ENCODE assay signal across 1 cellular context in the genomic region with DNA sequence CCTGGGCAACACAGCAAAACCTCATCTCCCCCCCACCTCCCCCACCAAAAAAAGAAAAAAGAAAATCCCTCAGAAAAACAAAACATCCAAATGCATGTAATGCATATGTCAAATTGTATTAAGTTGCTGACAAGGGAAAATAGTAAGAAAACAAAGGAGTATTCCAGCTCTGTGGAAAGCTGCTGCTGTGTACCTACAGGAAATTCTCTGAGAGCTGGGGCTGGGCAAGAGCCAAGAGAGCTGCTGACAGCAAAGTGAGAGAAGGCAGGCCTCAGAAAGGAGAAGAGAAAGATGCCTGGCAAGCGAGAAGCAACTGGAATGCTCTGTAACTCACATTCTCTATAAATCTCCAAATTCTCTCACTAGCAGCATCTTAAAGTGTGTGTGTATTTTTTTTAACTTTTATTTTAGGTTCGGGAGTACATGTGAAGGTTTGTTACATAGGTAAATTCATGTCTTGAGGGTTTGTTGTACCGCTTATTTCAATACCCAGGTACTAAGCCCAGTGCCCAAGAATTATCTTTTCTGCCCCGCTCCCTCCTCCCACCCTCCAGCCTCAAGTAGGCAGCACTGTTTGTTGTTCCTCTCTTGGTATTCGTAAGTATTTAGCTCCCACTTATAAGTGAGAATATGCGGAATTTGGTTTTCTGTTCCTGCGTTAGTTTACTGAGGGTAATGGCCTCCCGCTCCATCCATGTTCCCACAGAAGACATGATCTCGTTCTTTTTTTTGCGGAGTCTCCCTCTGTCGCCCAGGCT.
TF ChIP-seq lines count a peak whose summit lies in the region.

No MANE protein-coding gene starts in this region.

TF ChIP-seq in IMR-90, 13 proteins besides CTCF, POLR2A, EP300 and RAD21:
- TF ChIP-seq MAZ (IDR thresholded peaks at IDR 0.05; ENCODE audit: borderline replicate concordance, low read depth, low read length) (no peak), CHD1 (IDR thresholded peaks at IDR 0.05; ENCODE audit: low read depth, low read length) (no peak), MAFK (IDR thresholded peaks at IDR 0.05; ENCODE audit: low read depth, low read length) (peak; percentile 30; the same call in 1 of the 2 replicates), MXI1 (IDR thresholded peaks at IDR 0.05; ENCODE audit: borderline replicate concordance, low read depth, low read length) (no peak)
